Comparison of ENCODE assay signal across 15 cellular contexts in the genomic region with DNA sequence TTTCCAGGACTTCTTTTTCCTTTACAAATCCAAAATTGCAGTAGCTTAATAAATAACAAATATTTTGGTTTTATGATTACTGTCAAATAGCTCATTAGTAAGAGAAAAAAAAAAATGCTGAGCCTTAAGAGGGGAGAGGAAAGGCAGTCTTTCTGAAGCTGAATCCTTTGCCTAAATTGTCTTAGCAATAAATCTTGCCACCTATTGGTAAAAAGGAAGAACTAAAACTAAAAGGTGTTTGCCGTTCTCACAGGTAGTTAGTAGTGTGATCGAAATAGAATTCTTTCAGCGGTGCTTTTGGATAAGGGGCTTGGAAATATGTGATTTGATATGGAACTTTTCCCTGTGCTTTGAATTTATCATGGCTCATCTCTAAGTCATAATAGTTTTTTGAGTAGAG. TPM values are rescaled to one million over a fixed set of nuclear protein-coding genes. Genes with fewer than 3 reads are reported as not detected.
A peak's percentile ranks its signal among the peaks of the same experiment; 100 is the strongest.
DNase-seq lines count a peak whose midpoint lies in the region; ATAC-seq, FAIRE-seq and TF ChIP-seq lines count a peak whose summit lies in the region.
"Had no signal": no experiment of that assay in that cellular context is flagged by ENCODE, and none has a peak within 500 bp of the region (broad histone marks: within the 10 kb centered on the region; RNA-seq: fewer than 3 reads in every experiment).

No MANE protein-coding gene starts in this region.

- intact Hi-C loops in natural killer cell (cut with micrococcal nuclease), result no loop called here

- peak overlapping the region; percentile 36 to 65 for H3K27ac Mint-ChIP-seq in natural killer cell
- peak overlapping the region in 1 of 2 donors; percentile 70 for H3K27ac Mint-ChIP-seq in effector memory CD8-positive, alpha-beta T cell
- H3K27ac Mint-ChIP-seq: activated CD4-positive, alpha-beta memory T cell treated with anti-CD3 and anti-CD28 coated beads for 36 hours had no signal

- FAIRE-seq in D721Med (lab: Jason Lieb, UNC), result no peak
- FAIRE-seq: colon, small intestine had no signal

- H3K4me3 ChIP-seq in H7 (ENCODE audit: insufficient read depth, low read depth, low read length) (no peak overlapping the region), astrocyte of the spinal cord (ENCODE audit: low read depth, low read length) (no peak overlapping the region)
- H3K4me3 ChIP-seq: thoracic aorta had no signal

- no peaks in the 10 kb centered on the region for H3K9me3 Mint-ChIP-seq in natural killer cell
- no peaks in the 10 kb centered on the region for H3K9me3 Mint-ChIP-seq in effector memory CD8-positive, alpha-beta T cell
- H3K9me3 Mint-ChIP-seq: activated CD4-positive, alpha-beta memory T cell treated with anti-CD3 and anti-CD28 coated beads for 36 hours; activated naive CD4-positive, alpha-beta T cell treated with anti-CD3 and anti-CD28 coated beads, Interleukin-2, amount 50 U/mL, for 72 hours had no signal

- in situ Hi-C loops in astrocyte of the spinal cord (cut with HindIII; ENCODE audit: low sequenced_read_pairs), result no loop called here

- H3K36me3 Mint-ChIP-seq in natural killer cell, result no peaks in the 10 kb centered on the region
- H3K36me3 Mint-ChIP-seq in effector memory CD8-positive, alpha-beta T cell (ENCODE audit: insufficient read depth), result peaks cover 23% of the 10 kb centered on the region

- H3K36me3 ChIP-seq in H7 (replicated peaks; ENCODE audit: control insufficient read depth, insufficient read depth, low read length), result no peaks in the 10 kb centered on the region
- H3K36me3 ChIP-seq: thoracic aorta had no signal

- no peak overlapping the region for H3K4me3 Mint-ChIP-seq in natural killer cell
- no peak overlapping the region for H3K4me3 Mint-ChIP-seq in effector memory CD8-positive, alpha-beta T cell
- H3K4me3 Mint-ChIP-seq: activated CD4-positive, alpha-beta memory T cell treated with anti-CD3 and anti-CD28 coated beads for 36 hours had no signal

- ATAC-seq in natural killer cell, result peak in 1 of 3 donors; percentile 25
- ATAC-seq in effector memory CD8-positive, alpha-beta T cell (replicated peaks), result no peak
- ATAC-seq: activated naive CD4-positive, alpha-beta T cell treated with anti-CD3 and anti-CD28 coated beads, Interleukin-2, amount 50 U/mL, for 72 hours had no signal

- H3K4me1 Mint-ChIP-seq in natural killer cell, result peaks cover 76 to 81% of the 10 kb centered on the region in 2 donors
- peaks cover 49 to 80% of the 10 kb centered on the region in 2 donors for H3K4me1 Mint-ChIP-seq in effector memory CD8-positive, alpha-beta T cell (ENCODE audit: low read depth in 2 of 2)

- H3K27me3 Mint-ChIP-seq in natural killer cell (ENCODE audit: low read depth in 2 of 2), result no peaks in the 10 kb centered on the region
- H3K27me3 Mint-ChIP-seq in effector memory CD8-positive, alpha-beta T cell, result no peaks in the 10 kb centered on the region
- H3K27me3 Mint-ChIP-seq: activated CD4-positive, alpha-beta memory T cell treated with anti-CD3 and anti-CD28 coated beads for 36 hours had no signal

- DNase-seq in D721Med (ENCODE audit: insufficient read length, low spot score) (no peak), H7 (peak; percentile 43), astrocyte of the spinal cord (ENCODE audit: low read depth, low spot score) (no peak), natural killer cell (no peak), UCSD-AML1 (lab: John Stamatoyannopoulos, UW; ENCODE audit: unreplicated experiment) (no peak), hypothalamus (lab: John Stamatoyannopoulos, UW) (no peak)
- DNase-seq in effector memory CD8-positive, alpha-beta T cell, result no peak
- DNase-seq: activated CD4-positive, alpha-beta memory T cell treated with anti-CD3 and anti-CD28 coated beads for 36 hours; NCI-H1417; NCI-H774; small intestine; SW 1271 had no signal

- no peaks in the 10 kb centered on the region; the same call in 1 of the 2 replicates for H3K27me3 ChIP-seq in H7 (ENCODE audit: control insufficient read depth, insufficient read depth, low read length)

- TF ChIP-seq CTCF in D721Med (IDR thresholded peaks at IDR 0.05; ENCODE audit: insufficient read depth, missing control alignments), result peak; percentile 33
- peak; percentile 4 for TF ChIP-seq CTCF in astrocyte of the spinal cord (IDR thresholded peaks at IDR 0.05; ENCODE audit: low read depth, low read length)
- no peak for TF ChIP-seq CTCF in natural killer cell (IDR thresholded peaks at IDR 0.05)

RNA-seq across cellular contexts. Expression of gene PIK3R1, which starts 31.2 kb away (rescaled TPM):
- 15.0 and 19.8 TPM in 2 replicates for total RNA-seq in H7 (2014; rRNA removed; shearing (Covaris generic))
- 100 to 1,000 TPM; 307 to 365 (median 313) TPM for total RNA-seq in natural killer cell

Comparison
In these comparisons a context has a peak if more than half of its experiments do, and no peak if none do; other contexts are left out.
1. RNA of gene PIK3R1, which starts 31.2 kb away (total RNA-seq): 307 to 365 TPM in natural killer cell; 15.0 to 19.8 TPM in H7; every median in the first group is over 10 times any median in the second.